ENCODE assay signal across 18 cellular contexts in the genomic region with DNA sequence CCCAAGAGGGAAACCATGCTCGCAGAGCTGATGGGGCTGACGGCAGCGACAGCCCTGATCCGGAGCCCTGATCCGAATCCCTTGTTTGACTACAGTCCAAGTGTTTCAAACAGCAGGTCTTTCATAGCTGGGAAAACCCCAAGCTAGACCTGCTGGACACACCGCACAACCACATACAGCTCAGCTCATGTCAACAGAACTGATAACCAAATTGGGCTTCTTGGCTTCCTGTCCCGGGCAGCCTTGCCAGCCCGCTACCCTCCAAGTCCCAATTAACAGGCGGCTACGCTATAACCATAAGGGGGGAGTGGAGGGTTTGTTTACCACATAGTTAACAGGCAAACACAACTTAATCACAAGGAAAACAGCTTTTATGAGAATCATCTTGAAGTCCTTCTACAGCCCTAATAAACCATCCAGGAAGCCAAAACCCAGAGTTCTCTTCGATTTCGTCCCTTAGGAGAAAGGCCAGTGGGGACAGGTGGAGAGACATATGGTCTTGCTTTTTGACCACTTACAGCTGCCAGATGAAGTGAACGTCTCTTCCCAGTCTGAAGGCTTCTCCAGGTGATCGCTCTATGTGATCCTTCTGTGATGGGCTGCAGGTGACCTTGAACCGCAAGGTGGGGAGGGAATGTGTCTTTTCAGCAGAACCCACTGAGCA.
DNase-seq lines count a peak whose midpoint lies in the region; ATAC-seq, FAIRE-seq and TF ChIP-seq lines count a peak whose summit lies in the region.
"Had no signal": no experiment of that assay in that cellular context is flagged by ENCODE, and none has a peak within 500 bp of the region (broad histone marks: within the 10 kb centered on the region; RNA-seq: fewer than 3 reads in every experiment).

No MANE protein-coding gene starts in this region.

- no peak for TF ChIP-seq POLR2A in HepG2 (IDR thresholded peaks at IDR 0.05; ENCODE audit: insufficient read depth in 1 of 2, low read depth in 2 of 2, low read length in 2 of 2)

- TF ChIP-seq CTCF in GM23338 (conservative IDR thresholded peaks at IDR 0.05; ENCODE audit: low read depth in 2 of 2) (no peak), OCI-LY3 (IDR thresholded peaks at IDR 0.05; ENCODE audit: low read depth, low read length) (no peak), coronary artery (IDR thresholded peaks at IDR 0.05) (no peak), HepG2 (CRISPR knock-in tag; IDR thresholded peaks at IDR 0.05) (no peak), WTC11 (IDR thresholded peaks at IDR 0.05) (no peak)

- H3K27ac Mint-ChIP-seq in GM23338, result no peak overlapping the region
- no peak overlapping the region for H3K27ac Mint-ChIP-seq in WTC11
- H3K27ac Mint-ChIP-seq: activated CD4-positive, alpha-beta memory T cell treated with anti-CD3 and anti-CD28 coated beads for 36 hours; activated T-helper 17 cell treated with anti-CD3 and anti-CD28 coated beads, Interleukin-2, amount 50 U/mL, for 72 hours had no signal

- TF ChIP-seq EP300 in HepG2 (IDR thresholded peaks at IDR 0.05; ENCODE audit: low read depth in 2 of 2, low read length in 2 of 2) (no peak), HepG2 (CRISPR knock-in tag; IDR thresholded peaks at IDR 0.05; ENCODE audit: borderline replicate concordance) (no peak)

- H3K36me3 ChIP-seq in GM23338 (ENCODE audit: insufficient read depth) (no peaks in the 10 kb centered on the region), OCI-LY3 (replicated peaks; ENCODE audit: low read depth, low read length) (no peaks in the 10 kb centered on the region), HepG2 (replicated peaks in 1 of 2; ENCODE audit: control insufficient read depth in 1 of 2, insufficient read depth in 2 of 2, low read length in 2 of 2) (no peaks in the 10 kb centered on the region)
- H3K36me3 ChIP-seq: HAP-1, suprapubic skin had no signal

- peaks cover 2% of the 10 kb centered on the region for H3K27me3 Mint-ChIP-seq in GM23338 (ENCODE audit: insufficient read depth, low read depth, poor library complexity)
- H3K27me3 Mint-ChIP-seq in WTC11 (ENCODE audit: low read depth), result no peaks in the 10 kb centered on the region
- H3K27me3 Mint-ChIP-seq: activated CD4-positive, alpha-beta memory T cell treated with anti-CD3 and anti-CD28 coated beads for 36 hours had no signal

- H4K20me1 ChIP-seq in GM23338 (replicated peaks; ENCODE audit: insufficient read depth) (no peaks in the 10 kb centered on the region), OCI-LY3 (ENCODE audit: insufficient read depth, low read length) (no peaks in the 10 kb centered on the region), HepG2 (ENCODE audit: insufficient read depth, low read length) (no peaks in the 10 kb centered on the region)

- POLR2A ChIA-PET in HepG2 (lab: Yijun Ruan, JAX), result no interaction called here
- POLR2A ChIA-PET in WTC11 (lab: Charles Lee), result no interaction called here

- H3K4me1 Mint-ChIP-seq in GM23338 (no peaks in the 10 kb centered on the region), WTC11 (no peaks in the 10 kb centered on the region)
- H3K4me1 Mint-ChIP-seq: activated T-helper 17 cell treated with anti-CD3 and anti-CD28 coated beads, Interleukin-2, amount 50 U/mL, for 72 hours had no signal

- no peak for ATAC-seq in GM23338
- peak; percentile 94 for ATAC-seq in HepG2
- ATAC-seq in HG03565 (IDR thresholded peaks at IDR 0.05; ENCODE audit: unreplicated experiment), result no peak
- no peak for ATAC-seq in WTC11
- ATAC-seq: activated T-helper 17 cell treated with anti-CD3 and anti-CD28 coated beads, Interleukin-2, amount 50 U/mL, for 72 hours had no signal

- intact Hi-C loops in HepG2 (cut with micrococcal nuclease; ENCODE audit: unreplicated experiment), result loop anchor here (5.0 to 10.0 kb wide), 3 partner anchors 60 to 112 kb away; no protein-coding TSS in a partner anchor

- in situ Hi-C loops in HepG2 (cut with HindIII; ENCODE audit: extremely low pct_ligation_motif_present, low pct_unique_long_range_greater_than_20kb), result no loop called here

- BruUV-seq in HepG2 (replicated peaks; lab: Mats Ljungman, UMichigan), result no TSS peak

- H3K4me3 ChIP-seq in GM23338, result no peak overlapping the region
- H3K4me3 ChIP-seq in OCI-LY3 (ENCODE audit: low read length), result peak overlapping the region; percentile 58
- H3K4me3 ChIP-seq in coronary artery, result peak overlapping the region; percentile 30
- H3K4me3 ChIP-seq in HepG2 (replicated peaks in 1 of 3; ENCODE audit: insufficient read depth in 1 of 3, low read depth in 2 of 3, low read length in 3 of 3), result peak overlapping the region in 2 of 3 experiments; percentile 21 to 22; a peak in 2 of 6 replicates
- H3K4me3 ChIP-seq: dorsolateral prefrontal cortex, HAP-1, suprapubic skin had no signal

- H3K4me3 Mint-ChIP-seq in GM23338, result no peak overlapping the region
- H3K4me3 Mint-ChIP-seq in WTC11, result no peak overlapping the region
- H3K4me3 Mint-ChIP-seq: activated CD4-positive, alpha-beta memory T cell treated with anti-CD3 and anti-CD28 coated beads for 36 hours; activated T-helper 17 cell treated with anti-CD3 and anti-CD28 coated beads, Interleukin-2, amount 50 U/mL, for 72 hours had no signal

- no peaks in the 10 kb centered on the region; the same call in 1 of the 2 replicates for H3K9me2 ChIP-seq in GM23338 (ENCODE audit: insufficient read depth)

- DNase-seq in GM23338 (ENCODE audit: low spot score) (no peak), coronary artery (ENCODE audit: low spot score) (no peak), HepG2 (ENCODE audit: low spot score) (peak; percentile 15), WTC11 (ENCODE audit: low spot score) (no peak), germinal center (ENCODE audit: low spot score) (no peak), GOT3 (lab: John Stamatoyannopoulos, UW) (no peak)
- DNase-seq: activated CD4-positive, alpha-beta memory T cell treated with anti-CD3 and anti-CD28 coated beads for 36 hours; anterior cingulate cortex; foreskin fibroblast; KBM-7; NCI-H187 treated with DMSO at 0.1 percent for 48 hours; NCI-H526 treated with DMSO at 0.1 percent for 48 hours had no signal

- H3K79me2 ChIP-seq in GM23338 (replicated peaks; ENCODE audit: insufficient read depth) (no peaks in the 10 kb centered on the region), OCI-LY3 (ENCODE audit: low read length) (no peaks in the 10 kb centered on the region), HepG2 (ENCODE audit: insufficient read depth, low read length) (no peaks in the 10 kb centered on the region)

- H3K4me2 ChIP-seq in GM23338 (no peak overlapping the region), OCI-LY3 (ENCODE audit: low read length) (peak overlapping the region; percentile 63), HepG2 (ENCODE audit: low read depth, low read length) (peak overlapping the region; percentile 64)

- TF ChIP-seq RAD21 in HepG2 (CRISPR knock-in tag; IDR thresholded peaks at IDR 0.05), result no peak

- H3K9me3 ChIP-seq in OCI-LY3 (ENCODE audit: insufficient read depth, low read length) (no peaks in the 10 kb centered on the region), HepG2 (ENCODE audit: low read length) (no peaks in the 10 kb centered on the region)
- H3K9me3 ChIP-seq: HAP-1, suprapubic skin had no signal

- H3K9me3 Mint-ChIP-seq in GM23338 (peaks cover 3% of the 10 kb centered on the region; the same call in 1 of the 3 replicates), WTC11 (peaks cover 6% of the 10 kb centered on the region)
- H3K9me3 Mint-ChIP-seq: activated T-helper 17 cell treated with anti-CD3 and anti-CD28 coated beads, Interleukin-2, amount 50 U/mL, for 72 hours had no signal

- H3F3A ChIP-seq in GM23338 (replicated peaks; ENCODE audit: low read depth), result no peaks in the 10 kb centered on the region

- H3K27ac ChIP-seq in GM23338 (ENCODE audit: low read depth), result no peak overlapping the region
- H3K27ac ChIP-seq in OCI-LY3 (ENCODE audit: low read length), result peak overlapping the region; percentile 5; the same call in 1 of the 2 replicates
- H3K27ac ChIP-seq in coronary artery, result no peak overlapping the region
- no peak overlapping the region for H3K27ac ChIP-seq in HepG2 (ENCODE audit: extremely low read length, insufficient read depth, low read length)
- H3K27ac ChIP-seq: dorsolateral prefrontal cortex, suprapubic skin had no signal

- WGBS in HepG2 (ENCODE audit: low lambda C conversion rate), result 59% methylated on average over 8 of the region's 15 CpGs

- H3K9ac ChIP-seq in OCI-LY3 (ENCODE audit: low read length) (peak overlapping the region; percentile 44), HepG2 (ENCODE audit: insufficient read depth, low read depth, low read length) (no peak overlapping the region)

- H3K27me3 ChIP-seq in GM23338 (ENCODE audit: insufficient read depth) (no peaks in the 10 kb centered on the region), OCI-LY3 (ENCODE audit: low read depth, low read length) (no peaks in the 10 kb centered on the region), HepG2 (ENCODE audit: control insufficient read depth in 1 of 2, insufficient read depth in 2 of 2, low read length in 2 of 2) (no peaks in the 10 kb centered on the region; a peak in 1 of 5 replicates)
- H3K27me3 ChIP-seq: dorsolateral prefrontal cortex, suprapubic skin had no signal

- CTCF ChIA-PET in HepG2 (lab: Yijun Ruan, JAX; ENCODE audit: low intra/inter-chr PET ratio, low total read pairs), result no interaction called here
- CTCF ChIA-PET in WTC11 (lab: Charles Lee), result no interaction called here

- H3K36me3 Mint-ChIP-seq in GM23338 (ENCODE audit: low read depth) (no peaks in the 10 kb centered on the region), WTC11 (peaks cover 4% of the 10 kb centered on the region; the same call in 1 of the 2 replicates)
- H3K36me3 Mint-ChIP-seq: activated CD4-positive, alpha-beta memory T cell treated with anti-CD3 and anti-CD28 coated beads for 36 hours had no signal

- no peaks in the 10 kb centered on the region for H3K4me1 ChIP-seq in GM23338 (ENCODE audit: insufficient read depth)
- H3K4me1 ChIP-seq in OCI-LY3 (ENCODE audit: low read length), result peaks cover 35% of the 10 kb centered on the region
- H3K4me1 ChIP-seq in HepG2 (ENCODE audit: insufficient read depth, low read length), result peaks cover 19% of the 10 kb centered on the region
- H3K4me1 ChIP-seq: HAP-1 had no signal

- FAIRE-seq in HepG2 (lab: Jason Lieb, UNC), result no peak

- H2AFZ ChIP-seq in GM23338, result peak overlapping the region; percentile 52; the same call in 1 of the 2 replicates
- peak overlapping the region; percentile 78 for H2AFZ ChIP-seq in OCI-LY3 (ENCODE audit: low read depth, low read length)
- no peak overlapping the region for H2AFZ ChIP-seq in HepG2 (ENCODE audit: low read length)

TF ChIP-seq in GM23338, 12 proteins besides CTCF, POLR2A, EP300 and RAD21 (continues in another document):
- TF ChIP-seq ZNF331 (CRISPR knock-in tag; IDR thresholded peaks at IDR 0.05; ENCODE audit: low read depth), result no peak

TF ChIP-seq in HepG2, 621 proteins besides CTCF, POLR2A, EP300 and RAD21 (continues in another document):
- no peak for TF ChIP-seq KDM4B (CRISPR knock-in tag; IDR thresholded peaks at IDR 0.05)
- TF ChIP-seq ZSCAN29 (CRISPR knock-in tag; conservative IDR thresholded peaks at IDR 0.05), result 0 out of 2 replicates have a peak, but pooled peaks have one; percentile 41

TF ChIP-seq in WTC11, 78 proteins besides CTCF, POLR2A, EP300 and RAD21 (continues in another document):
- TF ChIP-seq KAT7 (CRISPR knock-in tag; IDR thresholded peaks at IDR 0.05; ENCODE audit: borderline replicate concordance) (no peak), ATF1 (CRISPR knock-in tag; IDR thresholded peaks at IDR 0.05) (no peak), ZNF423 (CRISPR knock-in tag; IDR thresholded peaks at IDR 0.05) (no peak)
